8 cellular contexts compared by ENCODE assay signal in genomic region chr20:32358632-32358882, GRCh38. TPM values are rescaled to one million over a fixed set of nuclear protein-coding genes. Genes with fewer than 3 reads are reported as not detected.
DNase-seq lines count a peak whose midpoint lies in the region; TF ChIP-seq lines count a peak whose summit lies in the region.

No MANE protein-coding gene starts in this region.

- 0 to 1% methylated on average over 32 to 35 of the region's 35 CpGs for whole genome bisulfite sequencing in ectodermal cell, 2 experiments

- no peaks in the 10 kb centered on the region for H3K9me3 ChIP-seq in BLaER1
- H3K9me3 ChIP-seq in Loucy (ENCODE audit: insufficient read depth, low read depth, low read length): no peaks in the 10 kb centered on the region
- no peaks in the 10 kb centered on the region for H3K9me3 ChIP-seq in ectodermal cell (ENCODE audit: control insufficient read depth, low read length)
- H3K9me3 ChIP-seq in neutrophil: no peaks in the 10 kb centered on the region

- no peak for TF ChIP-seq CTCF in Loucy (conservative IDR thresholded peaks at IDR 0.05; ENCODE audit: low read length)
- TF ChIP-seq CTCF in neutrophil (IDR thresholded peaks at IDR 0.05): no peak

- peaks cover 58% of the 10 kb centered on the region for H3K4me1 ChIP-seq in BLaER1
- H3K4me1 ChIP-seq in Loucy (ENCODE audit: insufficient read depth, low read length, poor library complexity, severe bottlenecking): peaks cover 29% of the 10 kb centered on the region
- H3K4me1 ChIP-seq in ectodermal cell (ENCODE audit: control insufficient read depth, insufficient read depth, low read length): no peaks in the 10 kb centered on the region
- peaks cover 21 to 24% of the 10 kb centered on the region in 2 experiments for H3K4me1 ChIP-seq in neutrophil (ENCODE audit: control insufficient read depth in 1 of 2, insufficient read depth in 1 of 2, low read depth in 1 of 2, low read length in 1 of 2)

- peaks cover 58% of the 10 kb centered on the region for H3K79me2 ChIP-seq in Loucy (ENCODE audit: insufficient read depth, low read length)

- H3K9ac ChIP-seq in BLaER1: peak overlapping the region; percentile 99
- peak overlapping the region; percentile 89 for H3K9ac ChIP-seq in Loucy (ENCODE audit: low read depth, low read length, poor library complexity, severe bottlenecking)

- H3K36me3 ChIP-seq in BLaER1: peaks cover 14% of the 10 kb centered on the region; the same call in 1 of the 2 replicates
- no peaks in the 10 kb centered on the region for H3K36me3 ChIP-seq in Loucy (ENCODE audit: insufficient read depth, low read length)
- H3K36me3 ChIP-seq in ectodermal cell (ENCODE audit: control insufficient read depth, insufficient read depth, low read length): no peaks in the 10 kb centered on the region
- H3K36me3 ChIP-seq in neutrophil: no peaks in the 10 kb centered on the region

- H3F3A ChIP-seq in Loucy (ENCODE audit: low read depth): no peaks in the 10 kb centered on the region

- H4K20me1 ChIP-seq in BLaER1 (peaks cover 46% of the 10 kb centered on the region), Loucy (ENCODE audit: insufficient read depth, low read length, poor library complexity, severe bottlenecking) (peaks cover 42% of the 10 kb centered on the region)

- no peaks in the 10 kb centered on the region for H3K9me2 ChIP-seq in Loucy (replicated peaks; ENCODE audit: low read depth, low read length)

- no peak overlapping the region for H3K4me2 ChIP-seq in BLaER1
- H3K4me2 ChIP-seq in Loucy (ENCODE audit: low read depth, low read length, poor library complexity, severe bottlenecking): no peak overlapping the region

- no peak overlapping the region for H2AFZ ChIP-seq in Loucy (ENCODE audit: low read length)

- H3K27me3 ChIP-seq in BLaER1: no peaks in the 10 kb centered on the region
- no peaks in the 10 kb centered on the region for H3K27me3 ChIP-seq in Loucy (ENCODE audit: insufficient read depth, low read length, poor library complexity, severe bottlenecking)
- H3K27me3 ChIP-seq in ectodermal cell (ENCODE audit: control insufficient read depth, insufficient read depth, low read length, poor library complexity, severe bottlenecking): no peaks in the 10 kb centered on the region
- H3K27me3 ChIP-seq in neutrophil: no peaks in the 10 kb centered on the region

- DNase-seq in NOMO-1 (lab: John Stamatoyannopoulos, UW; ENCODE audit: unreplicated experiment in 2 of 2): no peak
- no peak for DNase-seq in medulla oblongata (ENCODE audit: extremely low spot score)
- no peak for DNase-seq in NCI-H774 (lab: John Stamatoyannopoulos, UW)
- no peak for DNase-seq in NCI-H1694 treated with DMSO at 0.1 percent for 48 hours (lab: John Stamatoyannopoulos, UW)

- H3K4me3 ChIP-seq in BLaER1 (peak overlapping the region; percentile 84), Loucy (ENCODE audit: low read length, poor library complexity, severe bottlenecking) (peak overlapping the region; percentile 93), ectodermal cell (ENCODE audit: insufficient read depth, low read depth, low read length) (peak overlapping the region; percentile 78), neutrophil (ENCODE audit: low read depth in 1 of 2, low read length in 1 of 2) (peak overlapping the region; percentile 68 to 94)

- H3K27ac ChIP-seq in BLaER1 (peak overlapping the region; percentile 99), ectodermal cell (ENCODE audit: insufficient read depth, low read depth, low read length, poor library complexity, severe bottlenecking) (peak overlapping the region; percentile 96), neutrophil (peak overlapping the region; percentile 99)

RNA-seq across cellular contexts. Expression of gene ASXL1, which starts 0.4 kb away (rescaled TPM):
- polyA plus RNA-seq in ectodermal cell (2013, experiment 1 of 4): 76.3 TPM
- polyA plus RNA-seq in ectodermal cell (2013, experiment 2 of 4): 87.0 TPM
- polyA plus RNA-seq in ectodermal cell (2013, experiment 3 of 4): 57.4 TPM
- polyA plus RNA-seq in ectodermal cell (2013, experiment 4 of 4): 64.3 TPM
